16 cellular contexts compared by ENCODE assay signal in genomic region chr7:1928555-1929348, GRCh38.
A peak's percentile ranks its signal among the peaks of the same experiment; 100 is the strongest.
DNase-seq lines count a peak whose midpoint lies in the region; ATAC-seq lines count a peak whose summit lies in the region.
"Had no signal": no experiment of that assay in that cellular context is flagged by ENCODE, and none has a peak within 500 bp of the region (broad histone marks: within the 10 kb centered on the region; RNA-seq: fewer than 3 reads in every experiment).

No MANE protein-coding gene starts in this region.

- CTCF ChIA-PET in CD4-positive, alpha-beta memory T cell (lab: Charles Lee; ENCODE audit: partially characterized antibody), result interaction anchor here (0.7 to 1.9 kb wide), 2 partner anchors 11 to 148 kb away, joined by 3 to 14 read pairs; no protein-coding TSS in a partner anchor

- H3K27me3 ChIP-seq in CD4-positive, alpha-beta memory T cell (ENCODE audit: insufficient read depth, low read length), result no peaks in the 10 kb centered on the region
- no peaks in the 10 kb centered on the region for H3K27me3 ChIP-seq in neuronal stem cell (ENCODE audit: control insufficient read depth in 3 of 3, insufficient read depth in 3 of 3, low read depth in 1 of 3, low read length in 3 of 3)
- H3K27me3 ChIP-seq: adrenal gland had no signal

- no peak overlapping the region for H3K4me2 ChIP-seq in neuronal stem cell (ENCODE audit: insufficient read depth, low read length, poor library complexity, severe bottlenecking)

- WGBS in neuronal stem cell (ENCODE audit: extremely low coverage in 2 of 2, insufficient read length in 2 of 2, insufficient replicate concordance in 1 of 2), 2 donors, result no CpG with 5 or more reads among the region's 22 CpGs

- no peak overlapping the region for H4K91ac ChIP-seq in neuronal stem cell (ENCODE audit: low read depth, low read length, poor library complexity)

- no peak for ATAC-seq in central memory CD8-positive, alpha-beta T cell (replicated peaks; ENCODE audit: extremely low read depth, poor library complexity, severe bottlenecking)
- ATAC-seq: stimulated activated naive CD8-positive, alpha-beta T cell treated with anti-CD3 and anti-CD28 coated beads, Interleukin-15, Interleukin-2, amounts not matched to agents 100 U/mL and 50 U/mL, for 24 hours had no signal

- H3K9ac ChIP-seq in neuronal stem cell (ENCODE audit: low read depth, low read length, poor library complexity), result no peak overlapping the region

- H3K4me1 Mint-ChIP-seq in CD4-positive, alpha-beta memory T cell, result peaks cover 43 to 64% (median 55%) of the 10 kb centered on the region in 4 donors
- peaks cover 66% of the 10 kb centered on the region for H3K4me1 Mint-ChIP-seq in central memory CD8-positive, alpha-beta T cell

- H2BK5ac ChIP-seq in neuronal stem cell (ENCODE audit: low read length), result no peak overlapping the region

- no peak overlapping the region for H2BK120ac ChIP-seq in neuronal stem cell (ENCODE audit: low read depth, low read length)

- H3K4me1 ChIP-seq in CD4-positive, alpha-beta memory T cell (ENCODE audit: insufficient read depth, low read length), result peaks cover 45% of the 10 kb centered on the region
- H3K4me1 ChIP-seq in neuronal stem cell (ENCODE audit: control insufficient read depth in 2 of 2, insufficient read depth in 1 of 2, low read depth in 1 of 2, low read length in 2 of 2), result no peaks in the 10 kb centered on the region

- no peak overlapping the region for H2AK5ac ChIP-seq in neuronal stem cell (ENCODE audit: low read depth, low read length)

- DNase-seq in CD4-positive, alpha-beta memory T cell, result no peak
- DNase-seq in NCI-H1417 (lab: John Stamatoyannopoulos, UW), result peak in 2 of 3 experiments; percentile 79 to 84
- DNase-seq in central memory CD8-positive, alpha-beta T cell (ENCODE audit: low spot score in 2 of 2), result no peak
- DNase-seq in neuronal stem cell (ENCODE audit: low spot score), result no peak
- no peak for DNase-seq in kidney tubule cell (ENCODE audit: low spot score)
- no peak for DNase-seq in activated gamma-delta T cell (lab: John Stamatoyannopoulos, UW)
- DNase-seq in hypothalamus (lab: John Stamatoyannopoulos, UW), result no peak
- no peak for DNase-seq in NCI-H446 treated with DMSO at 0.1 percent for 48 hours (lab: John Stamatoyannopoulos, UW)
- DNase-seq: activated CD4-positive, alpha-beta T cell treated with anti-CD3 and anti-CD28 coated beads for 1 hour; activated T-cell treated with anti-CD3 and anti-CD28 coated beads for 4 hours; adrenal gland; midbrain; NCI-H1694; stimulated activated CD4-positive, alpha-beta T cell treated with anti-CD3 and anti-CD28 coated beads, Interleukin-4, amount 100 ng/mL, for 4 hours; stimulated activated naive CD8-positive, alpha-beta T cell treated with anti-CD3 and anti-CD28 coated beads, Interleukin-15, Interleukin-2, amounts not matched to agents 100 U/mL and 50 U/mL, for 24 hours; SW 1271 had no signal

- H2AFZ ChIP-seq in neuronal stem cell (ENCODE audit: low read length), result no peak overlapping the region

- H3K27ac Mint-ChIP-seq in CD4-positive, alpha-beta memory T cell, result peak overlapping the region; percentile 47 to 96 (median 93)
- H3K27ac Mint-ChIP-seq in central memory CD8-positive, alpha-beta T cell (ENCODE audit: low read depth), result peak overlapping the region; percentile 64

- peak overlapping the region in 2 of 8 donors; percentile 26 to 41 for H3K4me3 Mint-ChIP-seq in CD4-positive, alpha-beta memory T cell
- peak overlapping the region; percentile 44 for H3K4me3 Mint-ChIP-seq in central memory CD8-positive, alpha-beta T cell

- no peak overlapping the region for H2BK15ac ChIP-seq in neuronal stem cell (ENCODE audit: low read length)

- H3K9me3 ChIP-seq in CD4-positive, alpha-beta memory T cell (ENCODE audit: control insufficient read depth in 1 of 2, low read length in 2 of 2), result no peaks in the 10 kb centered on the region
- peaks cover 0 to 4% of the 10 kb centered on the region in 2 donors for H3K9me3 ChIP-seq in neuronal stem cell (replicated peaks in 1 of 2; ENCODE audit: control insufficient read depth in 2 of 2, insufficient read depth in 1 of 2, low read depth in 1 of 2, low read length in 2 of 2)
- H3K9me3 ChIP-seq: adrenal gland had no signal

- no peak overlapping the region for H2BK12ac ChIP-seq in neuronal stem cell (ENCODE audit: low read length)

- peak overlapping the region; percentile 72 for H4K8ac ChIP-seq in neuronal stem cell (ENCODE audit: low read depth, low read length)

- intact Hi-C loops in CD4-positive, alpha-beta memory T cell (cut with micrococcal nuclease), result no loop called here

- no peaks in the 10 kb centered on the region for H3K27me3 Mint-ChIP-seq in CD4-positive, alpha-beta memory T cell
- no peaks in the 10 kb centered on the region for H3K27me3 Mint-ChIP-seq in central memory CD8-positive, alpha-beta T cell

- peak overlapping the region; percentile 47 for H3K14ac ChIP-seq in neuronal stem cell (ENCODE audit: low read length)

- peak overlapping the region; percentile 36 for H3K18ac ChIP-seq in neuronal stem cell (ENCODE audit: low read length)

- H3K27ac ChIP-seq in CD4-positive, alpha-beta memory T cell (ENCODE audit: low read depth, low read length), result no peak overlapping the region
- H3K27ac ChIP-seq in neuronal stem cell (replicated peaks; ENCODE audit: low read length), result no peak overlapping the region
- H3K27ac ChIP-seq: adrenal gland had no signal

- no peak overlapping the region for H3K4me3 ChIP-seq in CD4-positive, alpha-beta memory T cell (ENCODE audit: low read length in 2 of 2)
- H3K4me3 ChIP-seq in neuronal stem cell (ENCODE audit: low read length in 2 of 2), result no peak overlapping the region
- H3K4me3 ChIP-seq: adrenal gland had no signal

- H3K36me3 Mint-ChIP-seq in CD4-positive, alpha-beta memory T cell, result peaks cover 14 to 22% of the 10 kb centered on the region in 2 donors
- peaks cover 24% of the 10 kb centered on the region for H3K36me3 Mint-ChIP-seq in central memory CD8-positive, alpha-beta T cell (ENCODE audit: insufficient read depth)

- H3K23ac ChIP-seq in neuronal stem cell (ENCODE audit: low read depth, low read length, poor library complexity), result peak overlapping the region; percentile 6

- H3K9me3 Mint-ChIP-seq in CD4-positive, alpha-beta memory T cell, result peaks cover 0 to 4% (median 0%) of the 10 kb centered on the region in 8 donors
- H3K9me3 Mint-ChIP-seq in central memory CD8-positive, alpha-beta T cell, result no peaks in the 10 kb centered on the region

- H3K36me3 ChIP-seq in CD4-positive, alpha-beta memory T cell (ENCODE audit: insufficient read depth, low read length), result peaks cover 17% of the 10 kb centered on the region
- H3K36me3 ChIP-seq in neuronal stem cell (replicated peaks in 1 of 2; ENCODE audit: control insufficient read depth in 2 of 2, insufficient read depth in 2 of 2, low read length in 2 of 2), result no peaks in the 10 kb centered on the region
- H3K36me3 ChIP-seq: adrenal gland had no signal

- POLR2A ChIA-PET in CD4-positive, alpha-beta memory T cell (lab: Charles Lee; ENCODE audit: partially characterized antibody), result interaction anchor here (5.4 kb wide), 1 partner anchor 11 kb away, joined by 102 read pairs; no protein-coding TSS in a partner anchor

- no peak overlapping the region for H3K4ac ChIP-seq in neuronal stem cell (ENCODE audit: low read length)

- peaks cover 6% of the 10 kb centered on the region for H3K79me1 ChIP-seq in neuronal stem cell (ENCODE audit: low read depth, low read length)

Comparison
In these comparisons a context has a peak if more than half of its experiments do, and no peak if none do; other contexts are left out.
1. DNase-seq: peak in NCI-H1417 (2 of 3); none in CD4-positive, alpha-beta memory T cell (0 of 5), central memory CD8-positive, alpha-beta T cell (0 of 2), neuronal stem cell (single experiment), kidney tubule cell (single experiment), activated gamma-delta T cell (single experiment), hypothalamus (0 of 51) and NCI-H446 treated with DMSO at 0.1 percent for 48 hours (single experiment).